In the genomic region with DNA sequence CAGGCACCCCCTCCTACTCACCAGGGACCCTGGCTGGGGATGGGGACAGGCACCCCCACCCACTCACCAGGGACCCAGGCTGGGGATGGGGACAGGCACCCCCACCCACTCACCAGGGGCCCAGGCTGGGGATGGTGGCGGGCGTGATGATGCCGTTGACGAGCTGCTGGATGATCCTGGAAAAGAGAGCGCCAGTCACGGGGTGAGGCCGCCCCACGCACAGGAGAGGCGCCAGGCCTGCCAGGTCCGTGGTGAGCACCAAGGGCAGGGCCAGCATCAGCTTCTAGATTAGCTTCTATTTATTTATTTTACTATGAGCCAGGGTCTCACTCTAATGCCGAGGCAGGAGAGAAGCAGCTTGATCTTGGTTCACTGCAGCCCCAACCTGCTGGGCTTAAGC, we compare ENCODE assay signal across 36 cellular contexts. TPM values are rescaled to one million over a fixed set of nuclear protein-coding genes. Genes with fewer than 3 reads are reported as not detected.
"Had no signal": no experiment of that assay in that cellular context is flagged by ENCODE, and none has a peak within 500 bp of the region (broad histone marks: within the 10 kb centered on the region; RNA-seq: fewer than 3 reads in every experiment).

No MANE protein-coding gene starts in this region.

- H3K9me3 ChIP-seq: adrenal gland, body of pancreas, breast epithelium had no signal

- H3K36me3 ChIP-seq: breast epithelium had no signal

- H3K4me3 ChIP-seq: adrenal gland, body of pancreas, breast epithelium had no signal

- H3K27me3 ChIP-seq: adrenal gland, body of pancreas, brain microvascular endothelial cell, breast epithelium had no signal

- H3K4me1 ChIP-seq: adrenal gland, body of pancreas, breast epithelium had no signal

- DNase-seq: activated B cell treated with CpG ODN at 0.5 μM for 24 hours; activated CD4-positive, alpha-beta memory T cell treated with anti-CD3 and anti-CD28 coated beads for 36 hours; activated CD4-positive, alpha-beta T cell treated with anti-CD3 and anti-CD28 coated beads for 4 hours; activated CD4-positive, alpha-beta T cell treated with anti-CD3 and anti-CD28 coated beads, Interleukin-2, amount 10 ng/mL, durations not matched to agents 24 days and 14 days; activated CD4-positive, alpha-beta T cell treated with anti-CD3 and anti-CD28 coated beads, Interleukin-2, amount 50 U/mL, for 1 hour; activated CD4-positive, alpha-beta T cell treated with anti-CD3 and anti-CD28 coated beads, Interleukin-2, amount 50 U/mL, for 4 hours; activated CD4-positive, CD25-positive, alpha-beta regulatory T cell treated with anti-CD3 and anti-CD28 coated beads, Interleukin-2, amount 50 U/mL, for 72 hours; activated CD8-positive, alpha-beta memory T cell treated with anti-CD3 and anti-CD28 coated beads, Interleukin-2, amount 50 U/mL, for 4 hours; activated CD8-positive, alpha-beta T cell treated with anti-CD3 and anti-CD28 coated beads for 36 hours; activated effector memory CD4-positive, alpha-beta T cell treated with anti-CD3 and anti-CD28 coated beads, Interleukin-2, amount 50 U/mL, for 16 hours; activated gamma-delta T cell treated with Interleukin-2 at 50 U/mL for 16 hours; activated naive CD4-positive, alpha-beta T cell; activated naive CD4-positive, alpha-beta T cell treated with anti-CD3 and anti-CD28 coated beads for 36 hours; activated naive CD4-positive, alpha-beta T cell treated with anti-CD3 and anti-CD28 coated beads, Interleukin-2, amount 50 U/mL, for 16 hours; activated naive CD8-positive, alpha-beta T cell treated with anti-CD3 and anti-CD28 coated beads for 36 hours; activated T-cell treated with anti-CD3 and anti-CD28 coated beads for 4 hours; activated T-cell treated with anti-CD3 and anti-CD28 coated beads, Interleukin-2, amount 50 U/mL, for 1 hour; activated T-cell treated with anti-CD3 and anti-CD28 coated beads, Interleukin-2, amount 50 U/mL, for 4 hours; activated T-cell treated with anti-CD3 and anti-CD28 coated beads, Interleukin-2, amount 50 U/mL, for 72 hours; adrenal gland; amniotic stem cell; aorta; body of pancreas; brain microvascular endothelial cell; cerebellar nuclear complex; T-helper 1 cell; T-helper 2 cell; T-helper 9 cell had no signal

- H3K27ac ChIP-seq: adrenal gland, body of pancreas, brain microvascular endothelial cell, breast epithelium, VCaP had no signal

- ATAC-seq: activated CD8-positive, alpha-beta T cell treated with anti-CD3 and anti-CD28 coated beads for 36 hours; activated naive CD4-positive, alpha-beta T cell treated with anti-CD3 and anti-CD28 coated beads, Interleukin-2, amount 50 U/mL, for 72 hours; activated T-cell treated with anti-CD3 and anti-CD28 coated beads, Interleukin-2, amount 50 U/mL, for 4 hours; activated T-cell treated with anti-CD3 and anti-CD28 coated beads, Interleukin-2, amount 50 U/mL, for 72 hours; activated T-helper 17 cell treated with anti-CD3 and anti-CD28 coated beads, Interleukin-2, amount 50 U/mL, for 72 hours; body of pancreas had no signal

RNA-seq across cellular contexts. Expression of gene FGF22, which starts 10.4 kb away (rescaled TPM):
- total RNA-seq: activated CD4-positive, alpha-beta T cell treated with anti-CD3 and anti-CD28 coated beads, Interleukin-2, amount 10 ng/mL, durations not matched to agents 24 days and 14 days; activated CD8-positive, alpha-beta memory T cell treated with anti-CD3 and anti-CD28 coated beads for 36 hours; activated naive CD4-positive, alpha-beta T cell treated with anti-CD3 and anti-CD28 coated beads for 36 hours; activated naive CD4-positive, alpha-beta T cell treated with anti-CD3 and anti-CD28 coated beads, Interleukin-2, amount 50 U/mL, for 72 hours; activated naive CD8-positive, alpha-beta T cell treated with anti-CD3 and anti-CD28 coated beads for 36 hours; activated T-cell treated with anti-CD3 and anti-CD28 coated beads, Interleukin-2, amount 50 U/mL, for 4 hours; activated T-cell treated with anti-CD3 and anti-CD28 coated beads, Interleukin-2, amount 50 U/mL, for 72 hours; activated T-helper 1 cell treated with anti-CD3 and anti-CD28 coated beads, Interleukin-12 subunit alpha, Interleukin-12 subunit beta, Interleukin-2, Interleukin-4 antibody, amounts not matched to agents 30 ng/mL and 10 ng/mL and 1 ng/mL, durations not matched to agents 14 hours and 24 hours and 36 hours; body of pancreas; chondrocyte had no signal

RNA-seq across cellular contexts. Expression of gene PRSS57, which starts 45.1 kb away (rescaled TPM):
- total RNA-seq: activated B cell treated with CpG ODN at 0.5 μM for 24 hours; activated CD4-positive, alpha-beta memory T cell treated with anti-CD3 and anti-CD28 coated beads for 36 hours; activated CD4-positive, alpha-beta T cell treated with anti-CD3 and anti-CD28 coated beads, Interleukin-2, amount 10 ng/mL, durations not matched to agents 24 days and 14 days; activated CD8-positive, alpha-beta memory T cell treated with anti-CD3 and anti-CD28 coated beads for 36 hours; activated CD8-positive, alpha-beta T cell treated with anti-CD3 and anti-CD28 coated beads for 36 hours; activated naive CD4-positive, alpha-beta T cell treated with anti-CD3 and anti-CD28 coated beads for 36 hours; activated naive CD4-positive, alpha-beta T cell treated with anti-CD3 and anti-CD28 coated beads, Interleukin-2, amount 50 U/mL, for 72 hours; activated naive CD8-positive, alpha-beta T cell treated with anti-CD3 and anti-CD28 coated beads for 36 hours; activated T-helper 1 cell treated with anti-CD3 and anti-CD28 coated beads, Interleukin-12 subunit alpha, Interleukin-12 subunit beta, Interleukin-2, Interleukin-4 antibody, amounts not matched to agents 30 ng/mL and 10 ng/mL and 1 ng/mL, durations not matched to agents 14 hours and 24 hours and 36 hours; activated T-helper 17 cell treated with anti-CD3 and anti-CD28 coated beads, Interleukin-2, amount 50 U/mL, for 72 hours; aorta; astrocyte; body of pancreas; breast epithelium; chondrocyte had no signal
- polyA plus RNA-seq: aorta had no signal
